In the genomic region with DNA sequence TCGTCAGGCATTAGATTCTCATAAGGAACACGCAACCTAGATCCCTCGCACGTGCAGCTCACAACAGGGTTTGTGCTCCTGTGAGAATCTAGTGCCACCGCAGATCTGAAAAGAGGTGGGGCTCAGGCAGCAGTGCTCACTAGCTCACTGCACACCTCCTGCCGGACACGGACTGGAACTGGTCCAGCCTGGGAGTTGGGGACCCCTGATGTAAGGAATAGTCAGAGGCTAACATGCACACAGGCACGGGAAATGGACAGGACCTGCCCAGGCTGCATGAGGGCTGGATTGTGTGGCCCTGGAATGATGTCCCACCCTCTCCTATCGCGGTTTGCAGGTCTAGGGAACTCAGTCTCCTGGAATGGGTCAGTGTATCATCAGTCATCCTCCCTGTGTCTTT, we compare ENCODE assay signal across 1 cellular context.
TF ChIP-seq lines count a peak whose summit lies in the region.

No MANE protein-coding gene starts in this region.

TF ChIP-seq in GM12878, 131 proteins besides CTCF, POLR2A, EP300 and RAD21:
- TF ChIP-seq CHD2 (IDR thresholded peaks at IDR 0.05; ENCODE audit: borderline replicate concordance, low read depth, low read length) (no peak), KAT2A (conservative IDR thresholded peaks at IDR 0.05; ENCODE audit: control insufficient read depth, low read depth, low read length) (no peak), KDM1A (IDR thresholded peaks at IDR 0.05; ENCODE audit: borderline replicate concordance) (no peak), ZNF217 (IDR thresholded peaks at IDR 0.05) (no peak)
- TF ChIP-seq, protein P1, sequence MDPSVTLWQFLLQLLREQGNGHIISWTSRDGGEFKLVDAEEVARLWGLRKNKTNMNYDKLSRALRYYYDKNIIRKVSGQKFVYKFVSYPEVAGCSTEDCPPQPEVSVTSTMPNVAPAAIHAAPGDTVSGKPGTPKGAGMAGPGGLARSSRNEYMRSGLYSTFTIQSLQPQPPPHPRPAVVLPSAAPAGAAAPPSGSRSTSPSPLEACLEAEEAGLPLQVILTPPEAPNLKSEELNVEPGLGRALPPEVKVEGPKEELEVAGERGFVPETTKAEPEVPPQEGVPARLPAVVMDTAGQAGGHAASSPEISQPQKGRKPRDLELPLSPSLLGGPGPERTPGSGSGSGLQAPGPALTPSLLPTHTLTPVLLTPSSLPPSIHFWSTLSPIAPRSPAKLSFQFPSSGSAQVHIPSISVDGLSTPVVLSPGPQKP (IDR thresholded peaks at IDR 0.05; ENCODE audit: low read depth, low read length): no peak
